ENCODE assay signal across 31 cellular contexts in genomic region chr3:27174530-27174929, GRCh38.
"Had no signal": no experiment of that assay in that cellular context is flagged by ENCODE, and none has a peak within 500 bp of the region (broad histone marks: within the 10 kb centered on the region; RNA-seq: fewer than 3 reads in every experiment).

No MANE protein-coding gene starts in this region.

- H3K36me3 Mint-ChIP-seq: immature natural killer cell; mesothelial cell of epicardium; naive B cell; natural killer cell; neural progenitor cell; stimulated activated effector memory CD8-positive, alpha-beta T cell treated with anti-CD3 and anti-CD28 coated beads, Interleukin-12 subunit alpha, Interleukin-12 subunit beta, amount 100 ng/mL, for 72 hours; type B pancreatic cell had no signal

- DNase-seq: hippocampal formation; immature natural killer cell; kidney; left colon; left lung; lower lobe of right lung; mammary epithelial cell; mesenchymal stem cell; naive B cell; natural killer cell; nephron progenitor cell; occipital lobe; ovary; stimulated activated CD4-positive, alpha-beta T cell treated with anti-CD3 and anti-CD28 coated beads, Interleukin-12 subunit alpha, Interleukin-12 subunit beta, amount 100 ng/mL, for 4 hours; stimulated activated CD4-positive, alpha-beta T cell treated with anti-CD3 and anti-CD28 coated beads, Interleukin-15, amount 100 ng/mL, for 24 hours; stimulated activated CD4-positive, alpha-beta T cell treated with anti-CD3 and anti-CD28 coated beads, Interleukin-4, amount 100 ng/mL, for 24 hours; stimulated activated naive CD4-positive, alpha-beta T cell treated with Interleukin-2 at 50 U/mL for 16 hours; stimulated activated naive CD8-positive, alpha-beta T cell treated with anti-CD3 and anti-CD28 coated beads, Interleukin-15, amount 100 ng/mL, for 72 hours; substantia nigra; uterus had no signal

- H3K27ac Mint-ChIP-seq: immature natural killer cell; mesothelial cell of epicardium; naive B cell; natural killer cell; nephron progenitor cell; neural progenitor cell; progenitor cell of endocrine pancreas; stimulated activated effector memory CD8-positive, alpha-beta T cell treated with anti-CD3 and anti-CD28 coated beads, Interleukin-12 subunit alpha, Interleukin-12 subunit beta, amount 100 ng/mL, for 72 hours; stimulated activated naive CD8-positive, alpha-beta T cell treated with anti-CD3 and anti-CD28 coated beads, Interleukin-15, amount 100 ng/mL, for 72 hours; type B pancreatic cell had no signal

- H3K27me3 ChIP-seq: left lung, neural progenitor cell, neutrophil, ovary, right atrium auricular region, tibial nerve, uterus had no signal

- H3K4me2 ChIP-seq: neural progenitor cell had no signal

- H3K9ac ChIP-seq: neural progenitor cell had no signal

- H3K4me3 ChIP-seq: left lung, lower lobe of right lung, neural progenitor cell, ovary, right atrium auricular region, skin epidermis, tibial nerve, uterus had no signal

- H3K9me3 ChIP-seq: left lung, lower lobe of right lung, neutrophil, ovary, right atrium auricular region, tibial nerve, uterus had no signal

- H3K36me3 ChIP-seq: left lung, lower lobe of right lung, neural progenitor cell, neutrophil, ovary, right atrium auricular region, tibial nerve, uterus had no signal

- H3K4me3 Mint-ChIP-seq: immature natural killer cell; mesothelial cell of epicardium; naive B cell; natural killer cell; nephron progenitor cell; neural progenitor cell; stimulated activated effector memory CD8-positive, alpha-beta T cell treated with anti-CD3 and anti-CD28 coated beads, Interleukin-12 subunit alpha, Interleukin-12 subunit beta, amount 100 ng/mL, for 72 hours; stimulated activated naive CD8-positive, alpha-beta T cell treated with anti-CD3 and anti-CD28 coated beads, Interleukin-15, amount 100 ng/mL, for 72 hours; type B pancreatic cell had no signal

- H3K27me3 Mint-ChIP-seq: naive B cell; progenitor cell of endocrine pancreas; stimulated activated naive CD8-positive, alpha-beta T cell treated with anti-CD3 and anti-CD28 coated beads, Interleukin-15, amount 100 ng/mL, for 72 hours; type B pancreatic cell had no signal

- H3K4me1 ChIP-seq: left lung, lower lobe of right lung, right atrium auricular region, tibial nerve, uterus had no signal

- H2AFZ ChIP-seq: neural progenitor cell had no signal

- FAIRE-seq: islet of Langerhans, kidney had no signal

- H3K27ac ChIP-seq: left lung, lower lobe of right lung, neural progenitor cell, neutrophil, ovary, right atrium auricular region, skin epidermis, tibial nerve, uterus had no signal

- ATAC-seq: left colon; left lung; lower lobe of right lung; natural killer cell; sciatic nerve; stimulated activated effector memory CD8-positive, alpha-beta T cell treated with anti-CD3 and anti-CD28 coated beads, Interleukin-12 subunit alpha, Interleukin-12 subunit beta, amount 100 ng/mL, for 72 hours; stimulated activated naive CD8-positive, alpha-beta T cell treated with anti-CD3 and anti-CD28 coated beads, Interleukin-15, amount 100 ng/mL, for 72 hours had no signal

- H3K9me3 Mint-ChIP-seq: immature natural killer cell; mesothelial cell of epicardium; nephron progenitor cell; neural progenitor cell; stimulated activated effector memory CD8-positive, alpha-beta T cell treated with anti-CD3 and anti-CD28 coated beads, Interleukin-12 subunit alpha, Interleukin-12 subunit beta, amount 100 ng/mL, for 72 hours; stimulated activated naive CD8-positive, alpha-beta T cell treated with anti-CD3 and anti-CD28 coated beads, Interleukin-15, amount 100 ng/mL, for 72 hours had no signal

- H3K4me1 Mint-ChIP-seq: immature natural killer cell; mesothelial cell of epicardium; natural killer cell; nephron progenitor cell; stimulated activated effector memory CD8-positive, alpha-beta T cell treated with anti-CD3 and anti-CD28 coated beads, Interleukin-12 subunit alpha, Interleukin-12 subunit beta, amount 100 ng/mL, for 72 hours; stimulated activated naive CD8-positive, alpha-beta T cell treated with anti-CD3 and anti-CD28 coated beads, Interleukin-15, amount 100 ng/mL, for 72 hours had no signal
